1 cellular context compared by ENCODE assay signal in genomic region chr12:8123124-8123888, GRCh38.
TF ChIP-seq lines count a peak whose summit lies in the region.

Gene CLEC4A, plus strand, starts transcription at chr12:8123617. Its CDS starts 262 bp downstream, at chr12:8123879.

TF ChIP-seq in GM23338, 12 proteins besides CTCF, POLR2A, EP300 and RAD21 (continued from another document):
- TF ChIP-seq, protein P1, sequence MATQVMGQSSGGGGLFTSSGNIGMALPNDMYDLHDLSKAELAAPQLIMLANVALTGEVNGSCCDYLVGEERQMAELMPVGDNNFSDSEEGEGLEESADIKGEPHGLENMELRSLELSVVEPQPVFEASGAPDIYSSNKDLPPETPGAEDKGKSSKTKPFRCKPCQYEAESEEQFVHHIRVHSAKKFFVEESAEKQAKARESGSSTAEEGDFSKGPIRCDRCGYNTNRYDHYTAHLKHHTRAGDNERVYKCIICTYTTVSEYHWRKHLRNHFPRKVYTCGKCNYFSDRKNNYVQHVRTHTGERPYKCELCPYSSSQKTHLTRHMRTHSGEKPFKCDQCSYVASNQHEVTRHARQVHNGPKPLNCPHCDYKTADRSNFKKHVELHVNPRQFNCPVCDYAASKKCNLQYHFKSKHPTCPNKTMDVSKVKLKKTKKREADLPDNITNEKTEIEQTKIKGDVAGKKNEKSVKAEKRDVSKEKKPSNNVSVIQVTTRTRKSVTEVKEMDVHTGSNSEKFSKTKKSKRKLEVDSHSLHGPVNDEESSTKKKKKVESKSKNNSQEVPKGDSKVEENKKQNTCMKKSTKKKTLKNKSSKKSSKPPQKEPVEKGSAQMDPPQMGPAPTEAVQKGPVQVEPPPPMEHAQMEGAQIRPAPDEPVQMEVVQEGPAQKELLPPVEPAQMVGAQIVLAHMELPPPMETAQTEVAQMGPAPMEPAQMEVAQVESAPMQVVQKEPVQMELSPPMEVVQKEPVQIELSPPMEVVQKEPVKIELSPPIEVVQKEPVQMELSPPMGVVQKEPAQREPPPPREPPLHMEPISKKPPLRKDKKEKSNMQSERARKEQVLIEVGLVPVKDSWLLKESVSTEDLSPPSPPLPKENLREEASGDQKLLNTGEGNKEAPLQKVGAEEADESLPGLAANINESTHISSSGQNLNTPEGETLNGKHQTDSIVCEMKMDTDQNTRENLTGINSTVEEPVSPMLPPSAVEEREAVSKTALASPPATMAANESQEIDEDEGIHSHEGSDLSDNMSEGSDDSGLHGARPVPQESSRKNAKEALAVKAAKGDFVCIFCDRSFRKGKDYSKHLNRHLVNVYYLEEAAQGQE (IDR thresholded peaks at IDR 0.05; ENCODE audit: unreplicated experiment) = no peak
- TF ChIP-seq ZNF331 (CRISPR knock-in tag; IDR thresholded peaks at IDR 0.05; ENCODE audit: low read depth) (no peak), EZH2phosphoT487 (IDR thresholded peaks at IDR 0.05; ENCODE audit: unreplicated experiment) (no peak), ETS1 (IDR thresholded peaks at IDR 0.05) (no peak), CREB1 (CRISPR knock-in tag; IDR thresholded peaks at IDR 0.05; ENCODE audit: low read depth) (no peak), NANOG (IDR thresholded peaks at IDR 0.05; ENCODE audit: borderline replicate concordance) (no peak), ZNF114 (CRISPR knock-in tag; IDR thresholded peaks at IDR 0.05) (no peak), POLR2AphosphoS5 (IDR thresholded peaks at IDR 0.05; ENCODE audit: low read depth) (no peak)
- TF ChIP-seq, protein P2, sequence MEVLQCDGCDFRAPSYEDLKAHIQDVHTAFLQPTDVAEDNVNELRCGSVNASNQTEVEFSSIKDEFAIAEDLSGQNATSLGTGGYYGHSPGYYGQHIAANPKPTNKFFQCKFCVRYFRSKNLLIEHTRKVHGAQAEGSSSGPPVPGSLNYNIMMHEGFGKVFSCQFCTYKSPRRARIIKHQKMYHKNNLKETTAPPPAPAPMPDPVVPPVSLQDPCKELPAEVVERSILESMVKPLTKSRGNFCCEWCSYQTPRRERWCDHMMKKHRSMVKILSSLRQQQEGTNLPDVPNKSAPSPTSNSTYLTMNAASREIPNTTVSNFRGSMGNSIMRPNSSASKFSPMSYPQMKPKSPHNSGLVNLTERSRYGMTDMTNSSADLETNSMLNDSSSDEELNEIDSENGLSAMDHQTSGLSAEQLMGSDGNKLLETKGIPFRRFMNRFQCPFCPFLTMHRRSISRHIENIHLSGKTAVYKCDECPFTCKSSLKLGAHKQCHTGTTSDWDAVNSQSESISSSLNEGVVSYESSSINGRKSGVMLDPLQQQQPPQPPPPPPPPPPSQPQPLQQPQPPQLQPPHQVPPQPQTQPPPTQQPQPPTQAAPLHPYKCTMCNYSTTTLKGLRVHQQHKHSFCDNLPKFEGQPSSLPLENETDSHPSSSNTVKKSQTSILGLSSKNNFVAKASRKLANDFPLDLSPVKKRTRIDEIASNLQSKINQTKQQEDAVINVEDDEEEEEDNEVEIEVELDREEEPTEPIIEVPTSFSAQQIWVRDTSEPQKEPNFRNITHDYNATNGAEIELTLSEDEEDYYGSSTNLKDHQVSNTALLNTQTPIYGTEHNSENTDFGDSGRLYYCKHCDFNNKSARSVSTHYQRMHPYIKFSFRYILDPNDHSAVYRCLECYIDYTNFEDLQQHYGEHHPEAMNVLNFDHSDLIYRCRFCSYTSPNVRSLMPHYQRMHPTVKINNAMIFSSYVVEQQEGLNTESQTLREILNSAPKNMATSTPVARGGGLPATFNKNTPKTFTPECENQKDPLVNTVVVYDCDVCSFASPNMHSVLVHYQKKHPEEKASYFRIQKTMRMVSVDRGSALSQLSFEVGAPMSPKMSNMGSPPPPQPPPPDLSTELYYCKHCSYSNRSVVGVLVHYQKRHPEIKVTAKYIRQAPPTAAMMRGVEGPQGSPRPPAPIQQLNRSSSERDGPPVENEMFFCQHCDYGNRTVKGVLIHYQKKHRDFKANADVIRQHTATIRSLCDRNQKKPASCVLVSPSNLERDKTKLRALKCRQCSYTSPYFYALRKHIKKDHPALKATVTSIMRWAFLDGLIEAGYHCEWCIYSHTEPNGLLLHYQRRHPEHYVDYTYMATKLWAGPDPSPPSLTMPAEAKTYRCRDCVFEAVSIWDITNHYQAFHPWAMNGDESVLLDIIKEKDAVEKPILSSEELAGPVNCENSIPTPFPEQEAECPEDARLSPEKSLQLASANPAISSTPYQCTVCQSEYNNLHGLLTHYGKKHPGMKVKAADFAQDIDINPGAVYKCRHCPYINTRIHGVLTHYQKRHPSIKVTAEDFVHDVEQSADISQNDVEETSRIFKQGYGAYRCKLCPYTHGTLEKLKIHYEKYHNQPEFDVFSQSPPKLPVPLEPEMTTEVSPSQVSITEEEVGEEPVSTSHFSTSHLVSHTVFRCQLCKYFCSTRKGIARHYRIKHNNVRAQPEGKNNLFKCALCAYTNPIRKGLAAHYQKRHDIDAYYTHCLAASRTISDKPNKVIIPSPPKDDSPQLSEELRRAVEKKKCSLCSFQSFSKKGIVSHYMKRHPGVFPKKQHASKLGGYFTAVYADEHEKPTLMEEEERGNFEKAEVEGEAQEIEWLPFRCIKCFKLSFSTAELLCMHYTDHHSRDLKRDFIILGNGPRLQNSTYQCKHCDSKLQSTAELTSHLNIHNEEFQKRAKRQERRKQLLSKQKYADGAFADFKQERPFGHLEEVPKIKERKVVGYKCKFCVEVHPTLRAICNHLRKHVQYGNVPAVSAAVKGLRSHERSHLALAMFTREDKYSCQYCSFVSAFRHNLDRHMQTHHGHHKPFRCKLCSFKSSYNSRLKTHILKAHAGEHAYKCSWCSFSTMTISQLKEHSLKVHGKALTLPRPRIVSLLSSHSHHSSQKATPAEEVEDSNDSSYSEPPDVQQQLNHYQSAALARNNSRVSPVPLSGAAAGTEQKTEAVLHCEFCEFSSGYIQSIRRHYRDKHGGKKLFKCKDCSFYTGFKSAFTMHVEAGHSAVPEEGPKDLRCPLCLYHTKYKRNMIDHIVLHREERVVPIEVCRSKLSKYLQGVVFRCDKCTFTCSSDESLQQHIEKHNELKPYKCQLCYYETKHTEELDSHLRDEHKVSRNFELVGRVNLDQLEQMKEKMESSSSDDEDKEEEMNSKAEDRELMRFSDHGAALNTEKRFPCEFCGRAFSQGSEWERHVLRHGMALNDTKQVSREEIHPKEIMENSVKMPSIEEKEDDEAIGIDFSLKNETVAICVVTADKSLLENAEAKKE (CRISPR knock-in tag; IDR thresholded peaks at IDR 0.05) = no peak
